Comparison of ENCODE assay signal across 8 cellular contexts in genomic region chr9:108271646-108272349, GRCh38.
DNase-seq lines count a peak whose midpoint lies in the region; ATAC-seq, FAIRE-seq and TF ChIP-seq lines count a peak whose summit lies in the region.

No MANE protein-coding gene starts in this region.

- peak; percentile 96 for DNase-seq in NCI-H146 treated with DMSO at 0.1 percent for 48 hours (lab: John Stamatoyannopoulos, UW; ENCODE audit: unreplicated experiment)
- no peak for DNase-seq in K562 (ENCODE audit: extremely low read depth in 1 of 4, low spot score in 3 of 4)
- DNase-seq in kidney tubule cell (ENCODE audit: low spot score): peak; percentile 87
- no peak for DNase-seq in vagina (ENCODE audit: extremely low spot score in 2 of 2)
- no peak for DNase-seq in activated T-helper 2 cell treated with anti-CD3 and anti-CD28 coated beads, Interferon-gamma antibody, Interleukin-2, Interleukin-4, amounts not matched to agents 10 μg/mL and 5 μg/mL and 100 μg/mL, durations not matched to agents 14 hours and 24 hours and 36 hours (ENCODE audit: low spot score)
- DNase-seq in 8988T: no peak

- H3K36me3 Mint-ChIP-seq in activated T-helper 2 cell treated with anti-CD3 and anti-CD28 coated beads, Interferon-gamma antibody, Interleukin-2, Interleukin-4, amounts not matched to agents 10 μg/mL and 5 μg/mL and 100 μg/mL, durations not matched to agents 14 hours and 24 hours and 36 hours (ENCODE audit: low read depth): no peaks in the 10 kb centered on the region

- no peak for TF ChIP-seq RAD21 in K562 (CRISPR knock-in tag; conservative IDR thresholded peaks at IDR 0.05 in 1 of 2, IDR thresholded peaks at IDR 0.05 in 1 of 2)

- H3K36me3 ChIP-seq in K562 (ENCODE audit: control insufficient read depth, insufficient read depth, low read length) (no peaks in the 10 kb centered on the region), vagina (no peaks in the 10 kb centered on the region)

- POLR2A ChIA-PET in K562 (lab: Yijun Ruan, JAX): interaction anchor here (0.7 kb wide), 1 partner anchor 18 kb away, joined by 4 read pairs; no protein-coding TSS in a partner anchor

- H3K9me1 ChIP-seq in K562 (ENCODE audit: control insufficient read depth, insufficient read depth, low read length): no peaks in the 10 kb centered on the region

- no peaks in the 10 kb centered on the region for H4K20me1 ChIP-seq in K562 (replicated peaks; ENCODE audit: control insufficient read depth, insufficient read depth, low read length)

- H3K27me3 ChIP-seq in K562 (ENCODE audit: control insufficient read depth in 2 of 2, insufficient read depth in 2 of 2, low read length in 2 of 2): no peaks in the 10 kb centered on the region
- no peaks in the 10 kb centered on the region for H3K27me3 ChIP-seq in vagina

- H3K9me3 ChIP-seq in K562 (replicated peaks; ENCODE audit: control insufficient read depth, insufficient read depth, low read depth, low read length) (no peaks in the 10 kb centered on the region), vagina (no peaks in the 10 kb centered on the region)

- no peak overlapping the region for H3K27ac Mint-ChIP-seq in activated T-helper 2 cell treated with anti-CD3 and anti-CD28 coated beads, Interferon-gamma antibody, Interleukin-2, Interleukin-4, amounts not matched to agents 10 μg/mL and 5 μg/mL and 100 μg/mL, durations not matched to agents 14 hours and 24 hours and 36 hours

- CTCF ChIA-PET in K562 (lab: Yijun Ruan, JAX; ENCODE audit: low intra/inter-chr PET ratio): no interaction called here

- TF ChIP-seq EP300 in K562 (IDR thresholded peaks at IDR 0.05; ENCODE audit: low read length): no peak

- H2AFZ ChIP-seq in K562 (ENCODE audit: low read depth, low read length): no peak overlapping the region

- H3K4me3 ChIP-seq in K562: no peak overlapping the region
- peak overlapping the region; percentile 12 to 27 for H3K4me3 ChIP-seq in vagina

- intact Hi-C loops in K562 (cut with micrococcal nuclease) (loop anchor here (2.0 to 10.0 kb wide), 4 partner anchors 144 to 849 kb away; no protein-coding TSS in a partner anchor), vagina (cut with DNase I) (loop anchor here (10.0 kb wide), 1 partner anchor 787 kb away; the partner anchor contains the start of gene KLF4)
- intact Hi-C loops in activated T-helper 2 cell treated with anti-CD3 and anti-CD28 coated beads, Interferon-gamma antibody, Interleukin-2, Interleukin-4, amounts not matched to agents 10 μg/mL and 5 μg/mL and 100 μg/mL, durations not matched to agents 14 hours and 24 hours and 36 hours (cut with micrococcal nuclease): loop anchor here (10.0 kb wide), 1 partner anchor 1697 kb away; no protein-coding TSS in a partner anchor

- no peaks in the 10 kb centered on the region for H3K27me3 Mint-ChIP-seq in activated T-helper 2 cell treated with anti-CD3 and anti-CD28 coated beads, Interferon-gamma antibody, Interleukin-2, Interleukin-4, amounts not matched to agents 10 μg/mL and 5 μg/mL and 100 μg/mL, durations not matched to agents 14 hours and 24 hours and 36 hours (ENCODE audit: low read depth)

- no peak for TF ChIP-seq POLR2A in K562 (conservative IDR thresholded peaks at IDR 0.05)
- TF ChIP-seq POLR2A in vagina (IDR thresholded peaks at IDR 0.05): no peak

- TF ChIP-seq CTCF in K562 (IDR thresholded peaks at IDR 0.05 in 2 of 3, conservative IDR thresholded peaks at IDR 0.05 in 1 of 3; ENCODE audit: insufficient read depth in 2 of 3, low read depth in 1 of 3, low read length in 3 of 3) (no peak), vagina (IDR thresholded peaks at IDR 0.05) (no peak)

- H3K27ac ChIP-seq in K562 (ENCODE audit: extremely low read depth, low read depth, low read length): no peak overlapping the region
- peak overlapping the region; percentile 78 for H3K27ac ChIP-seq in vagina

- no peak for FAIRE-seq in K562 (lab: Jason Lieb, UNC)

- H3K4me2 ChIP-seq in K562 (ENCODE audit: insufficient read depth, low read length): no peak overlapping the region

- in situ Hi-C loops in K562 (cut with MboI): loop anchor here (5.0 kb wide), 1 partner anchor 794 kb away; no protein-coding TSS in a partner anchor

- H3K4me3 Mint-ChIP-seq in activated T-helper 2 cell treated with anti-CD3 and anti-CD28 coated beads, Interferon-gamma antibody, Interleukin-2, Interleukin-4, amounts not matched to agents 10 μg/mL and 5 μg/mL and 100 μg/mL, durations not matched to agents 14 hours and 24 hours and 36 hours (ENCODE audit: low read depth): no peak overlapping the region

- no peak overlapping the region for H3K9ac ChIP-seq in K562 (ENCODE audit: insufficient read depth in 1 of 2, low read depth in 2 of 2, low read length in 2 of 2)

- ATAC-seq in GM19035 (IDR thresholded peaks at IDR 0.05; ENCODE audit: unreplicated experiment) (peak; percentile 32), K562 (no peak), GM18870 (IDR thresholded peaks at IDR 0.05; ENCODE audit: unreplicated experiment) (no peak)

- no peaks in the 10 kb centered on the region for H3K4me1 Mint-ChIP-seq in activated T-helper 2 cell treated with anti-CD3 and anti-CD28 coated beads, Interferon-gamma antibody, Interleukin-2, Interleukin-4, amounts not matched to agents 10 μg/mL and 5 μg/mL and 100 μg/mL, durations not matched to agents 14 hours and 24 hours and 36 hours (ENCODE audit: low read depth)

- 5% methylated on average over 5 of the region's 5 CpGs for WGBS in K562 (ENCODE audit: insufficient coverage, low coverage, missing lambda C conversion rate)

- H3K79me2 ChIP-seq in K562 (ENCODE audit: control insufficient read depth, insufficient read depth, low read length): no peaks in the 10 kb centered on the region

- BruUV-seq in K562 (replicated peaks; lab: Mats Ljungman, UMichigan): no TSS peak

- H3K9me3 Mint-ChIP-seq in activated T-helper 2 cell treated with anti-CD3 and anti-CD28 coated beads, Interferon-gamma antibody, Interleukin-2, Interleukin-4, amounts not matched to agents 10 μg/mL and 5 μg/mL and 100 μg/mL, durations not matched to agents 14 hours and 24 hours and 36 hours: peaks cover 7% of the 10 kb centered on the region

- no peaks in the 10 kb centered on the region for H3K4me1 ChIP-seq in K562 (replicated peaks in 1 of 2; ENCODE audit: control insufficient read depth in 2 of 2, insufficient read depth in 2 of 2, low read length in 2 of 2)
- peaks cover 23% of the 10 kb centered on the region for H3K4me1 ChIP-seq in vagina

TF ChIP-seq in K562, 482 proteins besides CTCF, POLR2A, EP300 and RAD21:
- no peak for TF ChIP-seq ZC3H8 (IDR thresholded peaks at IDR 0.05)
- peak; percentile 38 for TF ChIP-seq RFX1 (IDR thresholded peaks at IDR 0.05)

Comparison
In these comparisons a context has a peak if more than half of its experiments do, and no peak if none do; other contexts are left out.
1. DNase-seq: peak in NCI-H146 treated with DMSO at 0.1 percent for 48 hours (single experiment) and kidney tubule cell (single experiment); none in K562 (0 of 4), vagina (0 of 2), activated T-helper 2 cell treated with anti-CD3 and anti-CD28 coated beads, Interferon-gamma antibody, Interleukin-2, Interleukin-4, amounts not matched to agents 10 μg/mL and 5 μg/mL and 100 μg/mL, durations not matched to agents 14 hours and 24 hours and 36 hours (single experiment) and 8988T (single experiment).